1 cellular context compared by ENCODE assay signal in genomic region chr9:2243666-2244555, GRCh38.
TF ChIP-seq lines count a peak whose summit lies in the region.

No MANE protein-coding gene starts in this region.

TF ChIP-seq in GM23338, 12 proteins besides CTCF, POLR2A, EP300 and RAD21 (continued from another document):
- TF ChIP-seq ZNF462 (CRISPR knock-in tag; IDR thresholded peaks at IDR 0.05) (no peak), EZH2phosphoT487 (IDR thresholded peaks at IDR 0.05; ENCODE audit: unreplicated experiment) (no peak)
